Comparison of ENCODE assay signal across 1 cellular context in the genomic region with DNA sequence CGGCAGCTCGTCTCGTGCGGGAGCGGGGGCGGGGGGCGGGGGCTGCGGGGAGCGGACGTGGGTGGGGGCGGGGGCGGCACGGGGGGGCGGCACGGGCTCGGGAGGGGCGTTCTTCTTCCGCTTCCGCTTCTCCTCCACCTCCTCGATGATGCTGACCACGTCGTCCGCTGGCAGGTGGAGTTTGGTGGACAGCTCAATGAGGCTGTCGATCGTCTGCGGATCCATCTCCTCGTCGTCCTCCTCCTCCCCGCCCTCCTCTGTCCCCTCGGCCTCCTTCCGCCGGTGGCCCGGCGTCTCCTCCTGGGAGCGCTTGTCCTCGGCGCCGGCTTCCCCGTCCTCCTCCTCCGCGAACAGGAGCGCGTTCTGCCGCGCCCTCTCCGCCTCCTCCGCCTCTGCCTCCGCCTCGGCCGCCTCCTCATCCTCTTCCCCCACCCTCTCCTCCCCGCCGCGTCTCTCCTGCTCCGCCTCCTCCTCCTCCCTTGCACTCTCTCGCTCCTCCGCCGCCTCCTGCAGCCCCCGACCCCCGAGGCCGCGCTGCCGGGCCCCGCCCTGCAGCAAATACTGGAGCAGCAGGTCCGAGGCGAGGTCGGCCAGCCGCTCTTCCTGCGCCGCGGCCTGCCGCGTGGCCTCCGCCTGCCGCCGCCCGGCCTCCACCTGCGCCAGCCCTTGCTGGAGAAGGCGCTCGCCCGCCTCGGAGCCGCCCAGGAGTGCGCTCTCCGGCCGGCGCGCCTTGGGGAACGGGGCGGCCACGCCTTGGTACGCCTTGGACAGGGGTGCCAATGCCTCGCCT.
TF ChIP-seq lines count a peak whose summit lies in the region.

No MANE protein-coding gene starts in this region.

TF ChIP-seq in HepG2, 621 proteins besides CTCF, POLR2A, EP300 and RAD21:
- TF ChIP-seq TAF15 (IDR thresholded peaks at IDR 0.05; ENCODE audit: low read depth, low read length, poor library complexity, severe bottlenecking) (peak; percentile 68), PCBP1 (IDR thresholded peaks at IDR 0.05; ENCODE audit: borderline replicate concordance, low read depth, low read length) (0 out of 2 replicates have a peak, but pooled peaks have one; percentile 47), GABPB1 (CRISPR knock-in tag; IDR thresholded peaks at IDR 0.05) (peak; percentile 36; the same call in 1 of the 2 replicates), ZNF337 (CRISPR knock-in tag; IDR thresholded peaks at IDR 0.05; ENCODE audit: borderline replicate concordance, low read depth) (no peak), HNRNPLL (IDR thresholded peaks at IDR 0.05; ENCODE audit: low read depth, low read length, poor library complexity, severe bottlenecking) (peak; percentile 41), ZNF263 (CRISPR knock-in tag; IDR thresholded peaks at IDR 0.05) (peak; percentile 65), HNRNPK (IDR thresholded peaks at IDR 0.05; ENCODE audit: low read depth, low read length, poor library complexity, severe bottlenecking) (peak; percentile 8), GABPA (IDR thresholded peaks at IDR 0.05; ENCODE audit: low read depth, low read length) (peak; percentile 29; the same call in 1 of the 2 replicates), GABPA (CRISPR knock-in tag; IDR thresholded peaks at IDR 0.05; ENCODE audit: low read depth) (no peak), EZH2 (conservative IDR thresholded peaks at IDR 0.05; ENCODE audit: low read depth, low read length) (no peak), TBX2 (CRISPR knock-in tag; IDR thresholded peaks at IDR 0.05; ENCODE audit: borderline replicate concordance) (no peak), SMARCE1 (IDR thresholded peaks at IDR 0.05; ENCODE audit: borderline replicate concordance) (no peak), ZSCAN9 (CRISPR knock-in tag; IDR thresholded peaks at IDR 0.05; ENCODE audit: borderline replicate concordance) (no peak), AHR (CRISPR knock-in tag; IDR thresholded peaks at IDR 0.05) (no peak), HOXA7 (CRISPR knock-in tag; IDR thresholded peaks at IDR 0.05) (no peak), MYC (CRISPR knock-in tag; IDR thresholded peaks at IDR 0.05; ENCODE audit: borderline replicate concordance) (0 out of 2 replicates have a peak, but pooled peaks have one; percentile 2), ZNF253 (CRISPR knock-in tag; IDR thresholded peaks at IDR 0.05; ENCODE audit: borderline replicate concordance) (0 out of 2 replicates have a peak, but pooled peaks have one; percentile 41), NFYC (CRISPR knock-in tag; IDR thresholded peaks at IDR 0.05) (no peak), NFATC3 (CRISPR knock-in tag; IDR thresholded peaks at IDR 0.05) (no peak), KDM2A (CRISPR knock-in tag; IDR thresholded peaks at IDR 0.05; ENCODE audit: borderline replicate concordance, low read depth) (peak; percentile 38; the same call in 1 of the 2 replicates)
- TF ChIP-seq, protein P1, sequence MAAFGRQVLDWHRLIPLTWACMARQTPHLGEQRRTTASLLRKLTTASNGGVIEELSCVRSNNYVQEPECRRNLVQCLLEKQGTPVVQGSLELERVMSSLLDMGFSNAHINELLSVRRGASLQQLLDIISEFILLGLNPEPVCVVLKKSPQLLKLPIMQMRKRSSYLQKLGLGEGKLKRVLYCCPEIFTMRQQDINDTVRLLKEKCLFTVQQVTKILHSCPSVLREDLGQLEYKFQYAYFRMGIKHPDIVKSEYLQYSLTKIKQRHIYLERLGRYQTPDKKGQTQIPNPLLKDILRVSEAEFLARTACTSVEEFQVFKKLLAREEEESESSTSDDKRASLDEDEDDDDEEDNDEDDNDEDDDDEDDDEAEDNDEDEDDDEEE (CRISPR knock-in tag; IDR thresholded peaks at IDR 0.05): no peak
- TF ChIP-seq, protein P2, sequence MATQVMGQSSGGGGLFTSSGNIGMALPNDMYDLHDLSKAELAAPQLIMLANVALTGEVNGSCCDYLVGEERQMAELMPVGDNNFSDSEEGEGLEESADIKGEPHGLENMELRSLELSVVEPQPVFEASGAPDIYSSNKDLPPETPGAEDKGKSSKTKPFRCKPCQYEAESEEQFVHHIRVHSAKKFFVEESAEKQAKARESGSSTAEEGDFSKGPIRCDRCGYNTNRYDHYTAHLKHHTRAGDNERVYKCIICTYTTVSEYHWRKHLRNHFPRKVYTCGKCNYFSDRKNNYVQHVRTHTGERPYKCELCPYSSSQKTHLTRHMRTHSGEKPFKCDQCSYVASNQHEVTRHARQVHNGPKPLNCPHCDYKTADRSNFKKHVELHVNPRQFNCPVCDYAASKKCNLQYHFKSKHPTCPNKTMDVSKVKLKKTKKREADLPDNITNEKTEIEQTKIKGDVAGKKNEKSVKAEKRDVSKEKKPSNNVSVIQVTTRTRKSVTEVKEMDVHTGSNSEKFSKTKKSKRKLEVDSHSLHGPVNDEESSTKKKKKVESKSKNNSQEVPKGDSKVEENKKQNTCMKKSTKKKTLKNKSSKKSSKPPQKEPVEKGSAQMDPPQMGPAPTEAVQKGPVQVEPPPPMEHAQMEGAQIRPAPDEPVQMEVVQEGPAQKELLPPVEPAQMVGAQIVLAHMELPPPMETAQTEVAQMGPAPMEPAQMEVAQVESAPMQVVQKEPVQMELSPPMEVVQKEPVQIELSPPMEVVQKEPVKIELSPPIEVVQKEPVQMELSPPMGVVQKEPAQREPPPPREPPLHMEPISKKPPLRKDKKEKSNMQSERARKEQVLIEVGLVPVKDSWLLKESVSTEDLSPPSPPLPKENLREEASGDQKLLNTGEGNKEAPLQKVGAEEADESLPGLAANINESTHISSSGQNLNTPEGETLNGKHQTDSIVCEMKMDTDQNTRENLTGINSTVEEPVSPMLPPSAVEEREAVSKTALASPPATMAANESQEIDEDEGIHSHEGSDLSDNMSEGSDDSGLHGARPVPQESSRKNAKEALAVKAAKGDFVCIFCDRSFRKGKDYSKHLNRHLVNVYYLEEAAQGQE (IDR thresholded peaks at IDR 0.05; ENCODE audit: borderline replicate concordance in 1 of 2, low read depth in 1 of 2, low read length in 2 of 2): peak in 1 of 2 experiments; percentile 13; a peak in 3 of 4 replicates
- TF ChIP-seq, protein P3, sequence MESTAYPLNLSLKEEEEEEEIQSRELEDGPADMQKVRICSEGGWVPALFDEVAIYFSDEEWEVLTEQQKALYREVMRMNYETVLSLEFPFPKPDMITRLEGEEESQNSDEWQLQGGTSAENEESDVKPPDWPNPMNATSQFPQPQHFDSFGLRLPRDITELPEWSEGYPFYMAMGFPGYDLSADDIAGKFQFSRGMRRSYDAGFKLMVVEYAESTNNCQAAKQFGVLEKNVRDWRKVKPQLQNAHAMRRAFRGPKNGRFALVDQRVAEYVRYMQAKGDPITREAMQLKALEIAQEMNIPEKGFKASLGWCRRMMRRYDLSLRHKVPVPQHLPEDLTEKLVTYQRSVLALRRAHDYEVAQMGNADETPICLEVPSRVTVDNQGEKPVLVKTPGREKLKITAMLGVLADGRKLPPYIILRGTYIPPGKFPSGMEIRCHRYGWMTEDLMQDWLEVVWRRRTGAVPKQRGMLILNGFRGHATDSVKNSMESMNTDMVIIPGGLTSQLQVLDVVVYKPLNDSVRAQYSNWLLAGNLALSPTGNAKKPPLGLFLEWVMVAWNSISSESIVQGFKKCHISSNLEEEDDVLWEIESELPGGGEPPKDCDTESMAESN (CRISPR knock-in tag; conservative IDR thresholded peaks at IDR 0.05): no peak
- TF ChIP-seq, protein P4, sequence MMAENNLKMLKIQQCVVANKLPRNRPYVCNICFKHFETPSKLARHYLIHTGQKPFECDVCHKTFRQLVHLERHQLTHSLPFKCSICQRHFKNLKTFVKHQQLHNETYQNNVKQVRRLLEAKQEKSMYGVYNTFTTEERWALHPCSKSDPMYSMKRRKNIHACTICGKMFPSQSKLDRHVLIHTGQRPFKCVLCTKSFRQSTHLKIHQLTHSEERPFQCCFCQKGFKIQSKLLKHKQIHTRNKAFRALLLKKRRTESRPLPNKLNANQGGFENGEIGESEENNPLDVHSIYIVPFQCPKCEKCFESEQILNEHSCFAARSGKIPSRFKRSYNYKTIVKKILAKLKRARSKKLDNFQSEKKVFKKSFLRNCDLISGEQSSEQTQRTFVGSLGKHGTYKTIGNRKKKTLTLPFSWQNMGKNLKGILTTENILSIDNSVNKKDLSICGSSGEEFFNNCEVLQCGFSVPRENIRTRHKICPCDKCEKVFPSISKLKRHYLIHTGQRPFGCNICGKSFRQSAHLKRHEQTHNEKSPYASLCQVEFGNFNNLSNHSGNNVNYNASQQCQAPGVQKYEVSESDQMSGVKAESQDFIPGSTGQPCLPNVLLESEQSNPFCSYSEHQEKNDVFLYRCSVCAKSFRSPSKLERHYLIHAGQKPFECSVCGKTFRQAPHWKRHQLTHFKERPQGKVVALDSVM (CRISPR knock-in tag; IDR thresholded peaks at IDR 0.05): peak; percentile 62
TF ChIP-seq in HepG2: peak in this region for 12.
